In the genomic region with DNA sequence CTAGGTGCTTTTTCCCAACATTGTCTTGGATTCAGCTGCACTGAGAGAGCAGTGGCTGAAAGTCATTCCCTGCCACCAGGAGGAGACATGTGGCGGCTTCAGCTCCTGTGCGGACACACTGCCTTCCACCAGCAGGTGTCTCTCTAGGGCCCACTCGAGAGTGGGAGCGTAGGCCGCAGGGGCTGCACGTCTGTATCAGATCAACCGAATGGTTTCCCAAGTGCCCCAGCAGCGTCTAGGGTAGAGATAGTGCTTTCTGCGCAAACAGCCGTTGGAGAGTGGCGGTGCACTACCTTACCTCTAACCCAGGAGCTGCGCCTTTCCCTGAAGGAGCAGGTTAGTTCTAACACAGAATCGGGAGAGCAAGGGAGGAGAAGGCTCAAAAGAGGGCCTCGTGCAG, we compare ENCODE assay signal across 8 cellular contexts. TPM values are rescaled to one million over a fixed set of nuclear protein-coding genes. Genes with fewer than 3 reads are reported as not detected.
A peak's percentile ranks its signal among the peaks of the same experiment; 100 is the strongest.
DNase-seq lines count a peak whose midpoint lies in the region; ATAC-seq and TF ChIP-seq lines count a peak whose summit lies in the region.

No MANE protein-coding gene starts in this region.

- H3K9me3 Mint-ChIP-seq in WTC11: no peaks in the 10 kb centered on the region

- H3K36me3 ChIP-seq in colonic mucosa (no peaks in the 10 kb centered on the region), lower lobe of right lung (peaks cover 6% of the 10 kb centered on the region)

- intact Hi-C loops in colonic mucosa (cut with DNase I) (loop anchor here (10.0 kb wide), 1 partner anchor 255 kb away; no protein-coding TSS in a partner anchor), lower lobe of right lung (cut with DNase I) (no loop called here)

- H3K9ac ChIP-seq in colonic mucosa (ENCODE audit: low read depth in 2 of 2, low read length in 2 of 2): no peak overlapping the region

- no peak overlapping the region for H3K4me3 ChIP-seq in LNCaP clone FGC (ENCODE audit: low read depth, low read length)
- H3K4me3 ChIP-seq in colonic mucosa: no peak overlapping the region
- no peak overlapping the region for H3K4me3 ChIP-seq in lower lobe of right lung

- CTCF ChIA-PET in WTC11 (lab: Charles Lee): interaction anchor here (0.6 to 5.7 kb wide), 41 partner anchors 8 to 438 kb away, joined by 3 to 83 read pairs (median 5); partner anchors contain the start of genes AP5Z1, MMD2 and RADIL

- no peak overlapping the region for H3K4me3 Mint-ChIP-seq in WTC11

- H3K9me3 ChIP-seq in colonic mucosa (no peaks in the 10 kb centered on the region), lower lobe of right lung (no peaks in the 10 kb centered on the region)

- TF ChIP-seq CTCF in LNCaP clone FGC (IDR thresholded peaks at IDR 0.05; ENCODE audit: control insufficient read depth, extremely low read depth, insufficient read depth): peak; percentile 44
- TF ChIP-seq CTCF in WTC11 (IDR thresholded peaks at IDR 0.05): peak; percentile 66; the same call in 1 of the 2 replicates
- peak; percentile 47 for TF ChIP-seq CTCF in colonic mucosa (IDR thresholded peaks at IDR 0.05)
- TF ChIP-seq CTCF in lower lobe of right lung (IDR thresholded peaks at IDR 0.05): peak; percentile 82

- DNase-seq in NCI-H1105 treated with DMSO at 0.1 percent for 48 hours (lab: John Stamatoyannopoulos, UW): peak; percentile 2
- DNase-seq in NCI-H1105 (lab: John Stamatoyannopoulos, UW): no peak
- no peak for DNase-seq in LNCaP clone FGC (ENCODE audit: low read depth)
- peak; percentile 88 for DNase-seq in WTC11 (ENCODE audit: low spot score)
- DNase-seq in colonic mucosa: peak; percentile 64
- DNase-seq in lower lobe of right lung: peak; percentile 78
- DNase-seq in stimulated activated CD8-positive, alpha-beta memory T cell treated with anti-CD3 and anti-CD28 coated beads, Interleukin-4, amount 100 ng/mL, for 48 hours: peak; percentile 71
- DNase-seq in NK-92 treated with Interleukin-12 subunit alpha and Interleukin-12 subunit beta, amount 100 ng/mL, for 24 hours (lab: John Stamatoyannopoulos, UW): no peak

- POLR2A ChIA-PET in WTC11 (lab: Charles Lee): no interaction called here

- H3K27me3 ChIP-seq in colonic mucosa: no peaks in the 10 kb centered on the region
- no peaks in the 10 kb centered on the region for H3K27me3 ChIP-seq in lower lobe of right lung (ENCODE audit: low read depth)

- no peaks in the 10 kb centered on the region for H3K36me3 Mint-ChIP-seq in WTC11

- H3K27ac ChIP-seq in colonic mucosa: no peak overlapping the region
- no peak overlapping the region for H3K27ac ChIP-seq in lower lobe of right lung

- H3K27me3 Mint-ChIP-seq in WTC11 (ENCODE audit: low read depth): no peaks in the 10 kb centered on the region

- H3K4me1 Mint-ChIP-seq in WTC11: peaks cover 2% of the 10 kb centered on the region

- H3K4me1 ChIP-seq in colonic mucosa (no peaks in the 10 kb centered on the region), lower lobe of right lung (no peaks in the 10 kb centered on the region)

- H3K27ac Mint-ChIP-seq in WTC11: peak overlapping the region; percentile 87

- ATAC-seq in WTC11 (peak; percentile 98), lower lobe of right lung (peak; percentile 87 to 92)

TF ChIP-seq in WTC11, 78 proteins besides CTCF, POLR2A, EP300 and RAD21:
- TF ChIP-seq, protein P1, sequence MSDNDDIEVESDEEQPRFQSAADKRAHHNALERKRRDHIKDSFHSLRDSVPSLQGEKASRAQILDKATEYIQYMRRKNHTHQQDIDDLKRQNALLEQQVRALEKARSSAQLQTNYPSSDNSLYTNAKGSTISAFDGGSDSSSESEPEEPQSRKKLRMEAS (CRISPR knock-in tag; IDR thresholded peaks at IDR 0.05): 0 out of 2 replicates have a peak, but pooled peaks have one; percentile 30
- TF ChIP-seq ERG (CRISPR knock-in tag; IDR thresholded peaks at IDR 0.05): no peak
- 0 out of 2 replicates have a peak, but pooled peaks have one; percentile 17 for TF ChIP-seq PRRX2 (CRISPR knock-in tag; IDR thresholded peaks at IDR 0.05)
- TF ChIP-seq ZNF425 (CRISPR knock-in tag; conservative IDR thresholded peaks at IDR 0.05): no peak
- no peak for TF ChIP-seq GRHL2 (CRISPR knock-in tag; IDR thresholded peaks at IDR 0.05; ENCODE audit: insufficient replicate concordance, severe bottlenecking)
- TF ChIP-seq SOX15 (CRISPR knock-in tag; IDR thresholded peaks at IDR 0.05): no peak
- TF ChIP-seq, protein P2, sequence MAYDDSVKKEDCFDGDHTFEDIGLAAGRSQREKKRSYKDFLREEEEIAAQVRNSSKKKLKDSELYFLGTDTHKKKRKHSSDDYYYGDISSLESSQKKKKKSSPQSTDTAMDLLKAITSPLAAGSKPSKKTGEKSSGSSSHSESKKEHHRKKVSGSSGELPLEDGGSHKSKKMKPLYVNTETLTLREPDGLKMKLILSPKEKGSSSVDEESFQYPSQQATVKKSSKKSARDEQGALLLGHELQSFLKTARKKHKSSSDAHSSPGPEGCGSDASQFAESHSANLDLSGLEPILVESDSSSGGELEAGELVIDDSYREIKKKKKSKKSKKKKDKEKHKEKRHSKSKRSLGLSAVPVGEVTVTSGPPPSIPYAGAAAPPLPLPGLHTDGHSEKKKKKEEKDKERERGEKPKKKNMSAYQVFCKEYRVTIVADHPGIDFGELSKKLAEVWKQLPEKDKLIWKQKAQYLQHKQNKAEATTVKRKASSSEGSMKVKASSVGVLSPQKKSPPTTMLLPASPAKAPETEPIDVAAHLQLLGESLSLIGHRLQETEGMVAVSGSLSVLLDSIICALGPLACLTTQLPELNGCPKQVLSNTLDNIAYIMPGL (CRISPR knock-in tag; IDR thresholded peaks at IDR 0.05): peak; percentile 87; the same call in 1 of the 2 replicates
- no peak for TF ChIP-seq CREB1 (CRISPR knock-in tag; IDR thresholded peaks at IDR 0.05)
- no peak for TF ChIP-seq KAT7 (CRISPR knock-in tag; IDR thresholded peaks at IDR 0.05; ENCODE audit: borderline replicate concordance)
- no peak for TF ChIP-seq FOXP1 (CRISPR knock-in tag; IDR thresholded peaks at IDR 0.05; ENCODE audit: borderline replicate concordance)

RNA-seq across cellular contexts. Expression of gene PAPOLB, which starts 31.7 kb away (rescaled TPM):
- total RNA-seq in WTC11 (2021) (0.23 to 0.31 TPM (median 0.27 TPM) in 3 replicates), colonic mucosa (under 1 TPM in 1 of 2 donors, not detected in 1; 0.05 TPM), lower lobe of right lung (0.24 TPM)

RNA-seq across cellular contexts. Expression of gene RADIL, which starts 53.3 kb away (rescaled TPM):
- 8.6 to 12.1 TPM (median 11.1 TPM) in 3 replicates for total RNA-seq in WTC11 (2021)
- total RNA-seq in colonic mucosa: 1 to 10 TPM in 1 of 2 donors, under 1 TPM in 1; 0.54 to 1.9 TPM
- 9.7 TPM for total RNA-seq in lower lobe of right lung

RNA-seq across cellular contexts. Expression of gene AP5Z1, which starts 54.8 kb away (rescaled TPM):
- total RNA-seq in WTC11 (2021): 25.6 to 29.4 TPM (median 27.9 TPM) in 3 replicates
- 10 to 100 TPM; 27.9 to 49.9 TPM for total RNA-seq in colonic mucosa
- 50.4 TPM for total RNA-seq in lower lobe of right lung

Comparison
In these comparisons a context has a peak if more than half of its experiments do, and no peak if none do; other contexts are left out.
1. DNase-seq: peak in NCI-H1105 treated with DMSO at 0.1 percent for 48 hours (single experiment), WTC11 (single experiment), colonic mucosa (single experiment), lower lobe of right lung (single experiment) and stimulated activated CD8-positive, alpha-beta memory T cell treated with anti-CD3 and anti-CD28 coated beads, Interleukin-4, amount 100 ng/mL, for 48 hours (single experiment); none in NCI-H1105 (single experiment), LNCaP clone FGC (single experiment) and NK-92 treated with Interleukin-12 subunit alpha and Interleukin-12 subunit beta, amount 100 ng/mL, for 24 hours (single experiment).
2. Peak in every context shown above with its lines, with median percentiles within 50 percentile points of each other: CTCF ChIP-seq.